In the genomic region with DNA sequence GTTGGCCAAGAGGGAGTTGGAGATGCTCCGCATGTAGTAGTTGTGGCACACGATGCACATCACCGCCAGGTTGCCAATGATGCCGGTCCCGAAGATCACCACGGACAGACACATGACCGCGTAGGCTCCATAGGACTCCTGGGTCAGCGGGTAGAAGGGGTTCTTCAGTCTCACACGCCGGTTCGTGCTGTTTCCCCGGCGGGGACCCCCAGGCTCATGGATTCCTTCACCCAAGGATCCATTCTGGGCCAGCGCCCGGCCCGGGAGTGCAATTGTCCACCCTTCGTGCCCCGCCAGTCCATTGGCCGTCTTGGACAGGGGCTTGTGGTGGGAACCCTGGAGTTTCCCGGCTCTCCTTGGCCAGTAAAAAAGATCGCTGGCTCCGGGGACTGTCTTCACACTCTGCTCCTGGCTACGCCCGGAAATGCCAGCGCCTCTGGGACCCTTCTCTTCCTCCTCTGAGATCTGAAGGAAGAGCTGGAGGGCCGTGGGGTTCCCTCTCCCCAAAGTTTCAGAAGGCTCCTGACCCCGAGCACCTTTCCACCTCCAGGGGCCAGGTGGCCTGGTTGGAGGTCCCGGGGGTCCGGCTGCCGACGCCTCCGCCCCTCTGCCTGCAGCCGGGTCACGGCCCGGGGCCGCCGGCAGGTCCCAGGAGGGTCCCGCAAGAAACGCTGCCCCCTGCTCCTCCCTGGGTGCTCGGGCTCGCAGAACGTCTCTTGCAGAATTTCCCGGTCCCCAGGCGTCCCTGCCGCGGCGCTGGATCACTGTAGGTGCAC, we compare ENCODE assay signal across 8 cellular contexts. TPM values are rescaled to one million over a fixed set of nuclear protein-coding genes. Genes with fewer than 3 reads are reported as not detected.
DNase-seq lines count a peak whose midpoint lies in the region; ATAC-seq, FAIRE-seq and TF ChIP-seq lines count a peak whose summit lies in the region.

No MANE protein-coding gene starts in this region.

- DNase-seq in H7 (peak; percentile 60), H4 (ENCODE audit: low spot score) (no peak), OCI-LY7 (ENCODE audit: low spot score) (no peak), frontal cortex (ENCODE audit: low spot score in 2 of 2) (no peak)
- DNase-seq in activated T-helper 2 cell treated with anti-CD3 and anti-CD28 coated beads, Interferon-gamma antibody, Interleukin-2, Interleukin-4, amounts not matched to agents 10 μg/mL and 5 μg/mL and 100 μg/mL, durations not matched to agents 14 hours and 24 hours and 36 hours (ENCODE audit: low spot score): no peak

- H3K36me3 Mint-ChIP-seq in activated T-helper 2 cell treated with anti-CD3 and anti-CD28 coated beads, Interferon-gamma antibody, Interleukin-2, Interleukin-4, amounts not matched to agents 10 μg/mL and 5 μg/mL and 100 μg/mL, durations not matched to agents 14 hours and 24 hours and 36 hours (ENCODE audit: low read depth): no peaks in the 10 kb centered on the region

- no peak overlapping the region for H2AFZ ChIP-seq in OCI-LY7 (ENCODE audit: low read length)

- H3K4me3 Mint-ChIP-seq in activated T-helper 2 cell treated with anti-CD3 and anti-CD28 coated beads, Interferon-gamma antibody, Interleukin-2, Interleukin-4, amounts not matched to agents 10 μg/mL and 5 μg/mL and 100 μg/mL, durations not matched to agents 14 hours and 24 hours and 36 hours (ENCODE audit: low read depth): peak overlapping the region; percentile 79

- TF ChIP-seq CTCF in OCI-LY7 (conservative IDR thresholded peaks at IDR 0.05; ENCODE audit: low read length): no peak

- H3K79me2 ChIP-seq in OCI-LY7 (ENCODE audit: insufficient read depth, low read depth, low read length): no peaks in the 10 kb centered on the region

- intact Hi-C loops in activated T-helper 2 cell treated with anti-CD3 and anti-CD28 coated beads, Interferon-gamma antibody, Interleukin-2, Interleukin-4, amounts not matched to agents 10 μg/mL and 5 μg/mL and 100 μg/mL, durations not matched to agents 14 hours and 24 hours and 36 hours (cut with micrococcal nuclease): no loop called here
- intact Hi-C loops in OCI-LY7 (cut with micrococcal nuclease; ENCODE audit: unreplicated experiment): no loop called here

- POLR2A ChIA-PET in OCI-LY7 (lab: Charles Lee): no interaction called here

- H3K4me1 ChIP-seq in iPS-15b (ENCODE audit: control insufficient read depth, insufficient read depth, low read length): peaks cover 2% of the 10 kb centered on the region
- H3K4me1 ChIP-seq in skeletal muscle tissue (ENCODE audit: control insufficient read depth in 3 of 3, insufficient read depth in 3 of 3, low read length in 3 of 3): peaks cover 0 to 18% (median 15%) of the 10 kb centered on the region in 3 donors
- no peaks in the 10 kb centered on the region for H3K4me1 ChIP-seq in OCI-LY7 (ENCODE audit: insufficient read depth, low read length, poor library complexity, severe bottlenecking)

- no peaks in the 10 kb centered on the region for H3K9me2 ChIP-seq in OCI-LY7 (ENCODE audit: insufficient read depth, low read length)

- BruUV-seq in OCI-LY7 (replicated peaks; lab: Mats Ljungman, UMichigan): no TSS peak

- H3K27ac Mint-ChIP-seq in activated T-helper 2 cell treated with anti-CD3 and anti-CD28 coated beads, Interferon-gamma antibody, Interleukin-2, Interleukin-4, amounts not matched to agents 10 μg/mL and 5 μg/mL and 100 μg/mL, durations not matched to agents 14 hours and 24 hours and 36 hours: no peak overlapping the region

- H3K27me3 Mint-ChIP-seq in activated T-helper 2 cell treated with anti-CD3 and anti-CD28 coated beads, Interferon-gamma antibody, Interleukin-2, Interleukin-4, amounts not matched to agents 10 μg/mL and 5 μg/mL and 100 μg/mL, durations not matched to agents 14 hours and 24 hours and 36 hours (ENCODE audit: low read depth): peaks cover 71% of the 10 kb centered on the region

- H3K4me2 ChIP-seq in OCI-LY7 (ENCODE audit: low read length): no peak overlapping the region

- no peaks in the 10 kb centered on the region for H3K9me3 ChIP-seq in iPS-15b (ENCODE audit: control insufficient read depth, insufficient read depth, low read length)
- no peaks in the 10 kb centered on the region for H3K9me3 ChIP-seq in skeletal muscle tissue (ENCODE audit: control insufficient read depth in 3 of 3, low read length in 3 of 3)
- H3K9me3 ChIP-seq in OCI-LY7 (ENCODE audit: low read length): no peaks in the 10 kb centered on the region

- ATAC-seq in HG03108 (IDR thresholded peaks at IDR 0.05; ENCODE audit: unreplicated experiment): no peak

- CTCF ChIA-PET in OCI-LY7 (lab: Charles Lee; ENCODE audit: unreplicated experiment): no interaction called here

- no peaks in the 10 kb centered on the region for H3K9me3 Mint-ChIP-seq in activated T-helper 2 cell treated with anti-CD3 and anti-CD28 coated beads, Interferon-gamma antibody, Interleukin-2, Interleukin-4, amounts not matched to agents 10 μg/mL and 5 μg/mL and 100 μg/mL, durations not matched to agents 14 hours and 24 hours and 36 hours

- peaks cover 9% of the 10 kb centered on the region for H3K4me1 Mint-ChIP-seq in activated T-helper 2 cell treated with anti-CD3 and anti-CD28 coated beads, Interferon-gamma antibody, Interleukin-2, Interleukin-4, amounts not matched to agents 10 μg/mL and 5 μg/mL and 100 μg/mL, durations not matched to agents 14 hours and 24 hours and 36 hours (ENCODE audit: low read depth)

- H3K27me3 ChIP-seq in H7 (ENCODE audit: control insufficient read depth, insufficient read depth, low read length) (peaks cover 25% of the 10 kb centered on the region), iPS-15b (ENCODE audit: control insufficient read depth, insufficient read depth, low read length) (peaks cover 27% of the 10 kb centered on the region), skeletal muscle tissue (ENCODE audit: control insufficient read depth in 3 of 3, insufficient read depth in 3 of 3, low read length in 3 of 3) (peaks cover 22 to 32% (median 24%) of the 10 kb centered on the region in 3 donors)

- H3K4me3 ChIP-seq in H7 (ENCODE audit: insufficient read depth, low read depth, low read length) (peak overlapping the region; percentile 85), iPS-15b (ENCODE audit: low read depth, low read length) (peak overlapping the region; percentile 82), skeletal muscle tissue (ENCODE audit: low read length in 3 of 3) (peak overlapping the region; percentile 67 to 71 (median 69)), OCI-LY7 (ENCODE audit: low read depth, low read length, poor library complexity, severe bottlenecking) (no peak overlapping the region)

- no peaks in the 10 kb centered on the region for H4K20me1 ChIP-seq in OCI-LY7 (ENCODE audit: insufficient read depth, low read length)

- H3K27ac ChIP-seq in skeletal muscle tissue (ENCODE audit: low read depth, low read length) (no peak overlapping the region), OCI-LY7 (ENCODE audit: low read depth, low read length, poor library complexity, severe bottlenecking) (no peak overlapping the region)

- FAIRE-seq in frontal cortex (lab: Jason Lieb, UNC): no peak

- H3K36me3 ChIP-seq in H7 (replicated peaks; ENCODE audit: control insufficient read depth, insufficient read depth, low read length) (no peaks in the 10 kb centered on the region; the same call in 1 of the 2 replicates), iPS-15b (ENCODE audit: control insufficient read depth, insufficient read depth, low read length) (no peaks in the 10 kb centered on the region), skeletal muscle tissue (ENCODE audit: control insufficient read depth in 3 of 3, insufficient read depth in 3 of 3, low read length in 3 of 3) (no peaks in the 10 kb centered on the region), OCI-LY7 (ENCODE audit: insufficient read depth, low read length) (no peaks in the 10 kb centered on the region)

- H3K9ac ChIP-seq in iPS-15b (ENCODE audit: low read depth, low read length): no peak overlapping the region
- peak overlapping the region; percentile 50 to 57 (median 50) for H3K9ac ChIP-seq in skeletal muscle tissue (ENCODE audit: low read depth in 1 of 3, low read length in 3 of 3)

RNA-seq across cellular contexts. Expression of a gene that starts 1.3 kb away (rescaled TPM):
- total RNA-seq in H7 (2014; rRNA removed; shearing (Covaris generic)): 12.9 and 20.0 TPM in 2 replicates
- total RNA-seq in activated T-helper 2 cell treated with anti-CD3 and anti-CD28 coated beads, Interferon-gamma antibody, Interleukin-2, Interleukin-4, amounts not matched to agents 10 μg/mL and 5 μg/mL and 100 μg/mL, durations not matched to agents 14 hours and 24 hours and 36 hours: not detected in 2 replicates
- 20.9 TPM for total RNA-seq in skeletal muscle tissue
- 0.95 and 2.1 TPM in 2 replicates for total RNA-seq in H4 (2014; rRNA removed; shearing (Covaris generic))
- total RNA-seq in OCI-LY7 (2014; rRNA removed; shearing (Covaris generic)): not detected in 2 replicates
- not detected in 2 replicates for total RNA-seq in OCI-LY7 (2022)
- total RNA-seq in frontal cortex: 39.1 TPM
